Comparison of ENCODE assay signal across 13 cellular contexts in the genomic region with DNA sequence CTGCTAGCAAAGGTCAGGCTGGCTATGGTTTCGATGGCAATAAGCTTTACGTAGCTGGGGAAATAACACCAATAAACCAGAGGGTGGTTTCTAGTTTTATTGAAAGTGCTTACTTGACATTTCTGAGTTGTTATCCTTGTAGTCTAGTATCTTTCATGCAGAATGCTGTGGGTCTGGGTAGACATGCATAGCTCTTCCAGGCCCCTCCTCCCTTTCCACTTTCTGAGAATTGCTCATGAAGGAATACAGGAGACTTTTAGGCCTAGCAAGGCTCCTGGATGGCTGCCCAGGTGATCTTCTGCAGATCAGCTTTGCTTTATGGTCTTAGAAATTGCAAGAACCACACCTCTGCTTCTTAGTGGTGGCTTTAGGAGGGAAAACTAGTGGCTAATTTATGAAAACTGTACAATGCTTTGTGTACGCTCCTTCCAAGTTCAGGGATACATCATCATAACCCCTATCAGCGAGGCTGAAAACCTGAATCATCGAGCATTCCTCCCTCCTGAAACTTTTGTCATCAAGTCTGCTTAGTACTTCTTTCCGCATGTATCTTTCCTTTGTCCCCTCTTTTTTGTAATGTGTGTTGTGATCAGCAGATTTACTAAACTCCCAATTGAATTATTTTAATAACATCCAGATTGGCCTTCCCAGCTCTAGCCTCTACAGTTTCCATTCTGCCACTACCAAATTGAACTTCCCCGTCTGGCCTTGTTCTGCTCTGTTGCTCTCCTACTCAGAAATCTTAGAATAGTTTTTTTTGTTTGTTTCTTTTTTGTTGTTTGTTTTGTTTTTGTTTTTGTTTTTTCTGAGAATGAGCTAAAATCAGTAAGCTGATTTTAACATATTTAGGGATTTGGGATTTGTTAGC.
A peak's percentile ranks its signal among the peaks of the same experiment; 100 is the strongest.
DNase-seq lines count a peak whose midpoint lies in the region; ATAC-seq, FAIRE-seq and TF ChIP-seq lines count a peak whose summit lies in the region.
"Had no signal": no experiment of that assay in that cellular context is flagged by ENCODE, and none has a peak within 500 bp of the region (broad histone marks: within the 10 kb centered on the region; RNA-seq: fewer than 3 reads in every experiment).

No MANE protein-coding gene starts in this region.

- no peak overlapping the region for H3K23ac ChIP-seq in trophoblast cell (ENCODE audit: low read length)

- H3K9ac ChIP-seq in OCI-LY3 (ENCODE audit: low read length) (no peak overlapping the region; the same call in 1 of the 2 replicates), trophoblast cell (ENCODE audit: low read length) (no peak overlapping the region)

- intact Hi-C loops in psoas muscle (cut with DNase I), result no loop called here

- WGBS in trophoblast cell (ENCODE audit: extremely low coverage, insufficient coverage, insufficient read length), result no CpG with 5 or more reads among the region's 7 CpGs
- WGBS in psoas muscle, 3 donors, result 89 to 91% (median 91%) methylated on average over 7 of the region's 7 CpGs

- H4K8ac ChIP-seq in trophoblast cell (ENCODE audit: low read depth, low read length), result peak overlapping the region; percentile 26

- H4K12ac ChIP-seq in trophoblast cell (ENCODE audit: low read depth, low read length), result no peak overlapping the region

- H3K18ac ChIP-seq in trophoblast cell (ENCODE audit: low read length), result no peak overlapping the region

- H2BK5ac ChIP-seq in trophoblast cell (ENCODE audit: low read depth, low read length, poor library complexity), result peak overlapping the region; percentile 88

- FAIRE-seq in endometrium (lab: Jason Lieb, UNC), result peak; percentile 23

- ATAC-seq in psoas muscle, result no peak
- ATAC-seq: activated CD8-positive, alpha-beta memory T cell treated with anti-CD3 and anti-CD28 coated beads, Interleukin-2, amount 10 ng/mL, durations not matched to agents 7 days and 5 days had no signal

- H3K4me3 ChIP-seq in OCI-LY3 (ENCODE audit: low read length) (peak overlapping the region; percentile 8), trophoblast cell (ENCODE audit: low read depth, low read length) (no peak overlapping the region), psoas muscle (no peak overlapping the region)

- peaks cover 45% of the 10 kb centered on the region for H3K79me1 ChIP-seq in trophoblast cell (ENCODE audit: low read length)

- H3K27ac ChIP-seq in OCI-LY3 (ENCODE audit: low read length), result no peak overlapping the region; the same call in 1 of the 2 replicates
- H3K27ac ChIP-seq in trophoblast cell (ENCODE audit: low read depth, low read length), result peak overlapping the region; percentile 95
- H3K27ac ChIP-seq in psoas muscle, result no peak overlapping the region
- H3K27ac ChIP-seq: brain microvascular endothelial cell had no signal

- H3K4me1 ChIP-seq in OCI-LY3 (ENCODE audit: low read length), result peaks cover 27% of the 10 kb centered on the region
- H3K4me1 ChIP-seq in trophoblast cell (ENCODE audit: control insufficient read depth in 1 of 2, insufficient read depth in 2 of 2, low read length in 2 of 2), result peaks cover 18 to 26% of the 10 kb centered on the region in 2 experiments
- H3K4me1 ChIP-seq in psoas muscle, result peaks cover 38% of the 10 kb centered on the region

- H3K4ac ChIP-seq in trophoblast cell (ENCODE audit: low read depth, low read length), result peak overlapping the region; percentile 77

- H2BK12ac ChIP-seq in trophoblast cell (ENCODE audit: low read length), result peak overlapping the region; percentile 90

- H2AFZ ChIP-seq in OCI-LY3 (ENCODE audit: low read depth, low read length) (no peak overlapping the region), trophoblast cell (ENCODE audit: insufficient read depth, low read length, poor library complexity) (no peak overlapping the region)

- peak overlapping the region; percentile 92 for H2BK120ac ChIP-seq in trophoblast cell (ENCODE audit: insufficient read depth, low read length, poor library complexity)

- H3K9me3 ChIP-seq in OCI-LY3 (ENCODE audit: insufficient read depth, low read length) (no peaks in the 10 kb centered on the region), trophoblast cell (ENCODE audit: insufficient read depth, low read depth, low read length) (no peaks in the 10 kb centered on the region), psoas muscle (no peaks in the 10 kb centered on the region)

- H3K14ac ChIP-seq in trophoblast cell (ENCODE audit: low read length), result peak overlapping the region; percentile 77

- H3K79me2 ChIP-seq in OCI-LY3 (ENCODE audit: low read length) (no peaks in the 10 kb centered on the region), trophoblast cell (ENCODE audit: control insufficient read depth, insufficient read depth, low read length, poor library complexity) (peaks cover 3% of the 10 kb centered on the region)

- no peaks in the 10 kb centered on the region for H3K27me3 ChIP-seq in OCI-LY3 (ENCODE audit: low read depth, low read length)
- H3K27me3 ChIP-seq in trophoblast cell (ENCODE audit: insufficient read depth, low read length), result no peaks in the 10 kb centered on the region
- no peaks in the 10 kb centered on the region for H3K27me3 ChIP-seq in psoas muscle (ENCODE audit: insufficient read depth in 3 of 3, low read length in 2 of 3)
- H3K27me3 ChIP-seq: brain microvascular endothelial cell had no signal

- H3K36me3 ChIP-seq in OCI-LY3 (replicated peaks; ENCODE audit: low read depth, low read length) (peaks cover 3% of the 10 kb centered on the region), trophoblast cell (ENCODE audit: control insufficient read depth in 1 of 2, insufficient read depth in 2 of 2, low read length in 2 of 2) (no peaks in the 10 kb centered on the region), psoas muscle (ENCODE audit: insufficient read depth in 1 of 2, low read depth in 1 of 2) (no peaks in the 10 kb centered on the region)
- H3K36me3 ChIP-seq: brain microvascular endothelial cell had no signal

- DNase-seq in Daoy (ENCODE audit: low read depth), result peak; percentile 23
- peak; percentile 13 to 73 for DNase-seq in trophoblast cell
- no peak for DNase-seq in psoas muscle
- no peak for DNase-seq in stimulated activated CD4-positive, alpha-beta T cell treated with anti-CD3 and anti-CD28 coated beads, Interleukin-15, amount 100 ng/mL, for 24 hours
- no peak for DNase-seq in GF-D8 (lab: John Stamatoyannopoulos, UW)
- no peak for DNase-seq in 8988T
- DNase-seq: activated CD8-positive, alpha-beta memory T cell treated with anti-CD3 and anti-CD28 coated beads, Interleukin-2, amount 10 ng/mL, durations not matched to agents 7 days and 5 days; brain microvascular endothelial cell; Calu3; NCI-H2227 treated with DMSO at 0.1 percent for 48 hours; SIG-M5 had no signal

- no peak overlapping the region for H2AK5ac ChIP-seq in trophoblast cell (ENCODE audit: low read length)

- H4K20me1 ChIP-seq in OCI-LY3 (ENCODE audit: insufficient read depth, low read length), result no peaks in the 10 kb centered on the region

- TF ChIP-seq CTCF in OCI-LY3 (IDR thresholded peaks at IDR 0.05; ENCODE audit: low read depth, low read length) (no peak), psoas muscle (IDR thresholded peaks at IDR 0.05) (no peak)

- H3K4me2 ChIP-seq in OCI-LY3 (ENCODE audit: low read length) (peak overlapping the region; percentile 54), trophoblast cell (ENCODE audit: low read length) (peak overlapping the region; percentile 2)

- H4K91ac ChIP-seq in trophoblast cell (ENCODE audit: low read depth, low read length), result peak overlapping the region; percentile 85

Comparison
In these comparisons a context has a peak if more than half of its experiments do, and no peak if none do; other contexts are left out.
1. DNase-seq: peak in Daoy (single experiment) and trophoblast cell (2 of 2); none in psoas muscle (0 of 2), stimulated activated CD4-positive, alpha-beta T cell treated with anti-CD3 and anti-CD28 coated beads, Interleukin-15, amount 100 ng/mL, for 24 hours (single experiment), GF-D8 (single experiment) and 8988T (single experiment).